Comparison of ENCODE assay signal across 11 cellular contexts in the genomic region with DNA sequence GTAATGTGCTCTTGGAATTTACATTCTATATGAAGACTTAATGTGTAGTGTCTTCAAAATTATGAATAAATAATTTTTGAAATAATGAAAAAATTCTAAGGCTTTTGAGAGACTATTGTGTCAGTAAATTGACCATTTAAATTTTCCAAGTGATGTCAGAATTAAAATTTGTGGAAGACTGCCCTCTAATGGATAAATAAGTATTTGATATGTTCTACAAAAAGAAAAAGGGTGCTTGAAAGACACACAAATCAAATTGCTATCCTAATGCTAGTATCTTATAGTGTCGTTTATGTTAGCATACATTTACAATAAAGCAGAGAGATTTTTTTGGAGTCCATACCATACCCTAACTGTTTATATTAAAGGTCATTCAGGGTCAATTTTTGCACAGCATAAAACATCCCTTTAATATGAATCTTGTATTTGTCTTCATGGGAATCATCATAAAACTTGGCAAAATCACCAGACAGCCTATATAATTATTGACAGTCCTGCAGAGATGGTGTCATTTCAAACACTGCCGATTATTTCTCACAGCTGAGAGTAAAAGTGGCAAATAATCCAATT.
DNase-seq lines count a peak whose midpoint lies in the region; ATAC-seq, FAIRE-seq and TF ChIP-seq lines count a peak whose summit lies in the region.
"Had no signal": no experiment of that assay in that cellular context is flagged by ENCODE, and none has a peak within 500 bp of the region (broad histone marks: within the 10 kb centered on the region; RNA-seq: fewer than 3 reads in every experiment).

No MANE protein-coding gene starts in this region.

- 39 to 44% methylated on average over 2 of the region's 2 CpGs for WGBS in heart right ventricle, 2 donors
- WGBS in SK-N-SH (ENCODE audit: low lambda C conversion rate), result 3% methylated on average over 2 of the region's 2 CpGs

- TF ChIP-seq EP300 in SK-N-SH (IDR thresholded peaks at IDR 0.05; ENCODE audit: borderline replicate concordance in 1 of 2, low read depth in 1 of 2, low read length in 1 of 2), result no peak

- POLR2A ChIA-PET in SK-N-SH (lab: Yijun Ruan, JAX), result no interaction called here

- H3K27me3 ChIP-seq in heart right ventricle (no peaks in the 10 kb centered on the region), SK-N-SH (ENCODE audit: insufficient read depth) (no peaks in the 10 kb centered on the region), upper lobe of right lung (no peaks in the 10 kb centered on the region)
- H3K27me3 ChIP-seq: SJCRH30 had no signal

- H3K27ac ChIP-seq in heart right ventricle, result no peak overlapping the region
- no peak overlapping the region for H3K27ac ChIP-seq in SK-N-SH (ENCODE audit: low read depth in 2 of 2, low read length in 1 of 2)
- no peak overlapping the region for H3K27ac ChIP-seq in upper lobe of right lung
- H3K27ac ChIP-seq: coronary artery, SJCRH30 had no signal

- no peaks in the 10 kb centered on the region for H3K79me2 ChIP-seq in SK-N-SH (ENCODE audit: insufficient read depth)

- no peak for DNase-seq in heart right ventricle
- DNase-seq in left cardiac atrium, result no peak
- DNase-seq in SK-N-SH, result peak; percentile 3
- peak; percentile 5 to 10 for DNase-seq in frontal cortex (ENCODE audit: low spot score in 2 of 2)
- DNase-seq in upper lobe of right lung, result no peak
- no peak for DNase-seq in activated gamma-delta T cell (lab: John Stamatoyannopoulos, UW)
- DNase-seq: GF-D8 had no signal

- H3K9me2 ChIP-seq in SK-N-SH, result no peaks in the 10 kb centered on the region

- H3K4me3 ChIP-seq in heart right ventricle (no peak overlapping the region), SK-N-SH (ENCODE audit: low read depth in 2 of 2, low read length in 1 of 2) (no peak overlapping the region), upper lobe of right lung (no peak overlapping the region)
- H3K4me3 ChIP-seq: coronary artery, SJCRH30 had no signal

- no peak overlapping the region for H3K9ac ChIP-seq in SK-N-SH

- H3K36me3 ChIP-seq in heart right ventricle (no peaks in the 10 kb centered on the region), SK-N-SH (replicated peaks in 1 of 2; ENCODE audit: control insufficient read depth in 1 of 2, insufficient read depth in 2 of 2, low read length in 1 of 2) (peaks cover 0 to 3% of the 10 kb centered on the region in 2 experiments), upper lobe of right lung (no peaks in the 10 kb centered on the region)
- H3K36me3 ChIP-seq: SJCRH30 had no signal

- no peaks in the 10 kb centered on the region for H4K20me1 ChIP-seq in SK-N-SH (ENCODE audit: insufficient read depth)

- H3F3A ChIP-seq in SK-N-SH (replicated peaks; ENCODE audit: insufficient read depth), result no peaks in the 10 kb centered on the region

- H3K4me2 ChIP-seq in SK-N-SH, result no peak overlapping the region

- FAIRE-seq in frontal cortex (lab: Jason Lieb, UNC), result peak; percentile 99

- TF ChIP-seq CTCF in heart right ventricle (IDR thresholded peaks at IDR 0.05) (peak; percentile 14 to 63 (median 46)), SK-N-SH (IDR thresholded peaks at IDR 0.05) (peak; percentile 60), upper lobe of right lung (IDR thresholded peaks at IDR 0.05) (peak; percentile 26)

- peak; percentile 47 for TF ChIP-seq RAD21 in SK-N-SH (IDR thresholded peaks at IDR 0.05; ENCODE audit: low read length)

- H3K4me1 ChIP-seq in heart right ventricle (no peaks in the 10 kb centered on the region), SK-N-SH (ENCODE audit: control insufficient read depth in 1 of 2, insufficient read depth in 2 of 2, low read depth in 1 of 2, low read length in 1 of 2) (no peaks in the 10 kb centered on the region), upper lobe of right lung (no peaks in the 10 kb centered on the region)
- H3K4me1 ChIP-seq: SJCRH30 had no signal

- ATAC-seq in heart right ventricle, result no peak
- no peak for ATAC-seq in left cardiac atrium
- ATAC-seq in upper lobe of right lung, result no peak
- ATAC-seq in HG03469 (IDR thresholded peaks at IDR 0.05; ENCODE audit: unreplicated experiment), result no peak
- no peak for ATAC-seq in GM19324 (IDR thresholded peaks at IDR 0.05; ENCODE audit: low FRiP score, unreplicated experiment)

- no peak overlapping the region for H2AFZ ChIP-seq in SK-N-SH (ENCODE audit: low read depth)

- H3K9me3 ChIP-seq in heart right ventricle, result peaks cover 0 to 25% (median 11%) of the 10 kb centered on the region in 11 donors
- no peaks in the 10 kb centered on the region for H3K9me3 ChIP-seq in SK-N-SH
- H3K9me3 ChIP-seq in upper lobe of right lung, result no peaks in the 10 kb centered on the region
- H3K9me3 ChIP-seq: SJCRH30 had no signal

- CTCF ChIA-PET in SK-N-SH (lab: Yijun Ruan, JAX), result interaction anchor here (0.7 to 1.1 kb wide), 5 partner anchors 9 to 632 kb away, joined by 3 to 4 read pairs (median 3); no protein-coding TSS in a partner anchor

- intact Hi-C loops in heart right ventricle (cut with DNase I), result loop anchor here in 8 of 10 donors (2.0 to 10.0 kb wide), 7 partner anchors 177 to 632 kb away; no protein-coding TSS in a partner anchor
- intact Hi-C loops in left cardiac atrium (cut with DNase I), result loop anchor here in 1 of 2 donors (5.0 kb wide), 1 partner anchor 177 kb away; no protein-coding TSS in a partner anchor
- intact Hi-C loops in upper lobe of right lung (cut with DNase I), result no loop called here

TF ChIP-seq in SK-N-SH, 30 proteins besides CTCF, POLR2A, EP300 and RAD21 (continues in another document):
- TF ChIP-seq RCOR1 (IDR thresholded peaks at IDR 0.05; ENCODE audit: low read length), result no peak
- TF ChIP-seq MXI1 (IDR thresholded peaks at IDR 0.05; ENCODE audit: low read depth, low read length), result no peak
- no peak for TF ChIP-seq NFIC (IDR thresholded peaks at IDR 0.05; ENCODE audit: borderline replicate concordance)
- TF ChIP-seq, protein P1, sequence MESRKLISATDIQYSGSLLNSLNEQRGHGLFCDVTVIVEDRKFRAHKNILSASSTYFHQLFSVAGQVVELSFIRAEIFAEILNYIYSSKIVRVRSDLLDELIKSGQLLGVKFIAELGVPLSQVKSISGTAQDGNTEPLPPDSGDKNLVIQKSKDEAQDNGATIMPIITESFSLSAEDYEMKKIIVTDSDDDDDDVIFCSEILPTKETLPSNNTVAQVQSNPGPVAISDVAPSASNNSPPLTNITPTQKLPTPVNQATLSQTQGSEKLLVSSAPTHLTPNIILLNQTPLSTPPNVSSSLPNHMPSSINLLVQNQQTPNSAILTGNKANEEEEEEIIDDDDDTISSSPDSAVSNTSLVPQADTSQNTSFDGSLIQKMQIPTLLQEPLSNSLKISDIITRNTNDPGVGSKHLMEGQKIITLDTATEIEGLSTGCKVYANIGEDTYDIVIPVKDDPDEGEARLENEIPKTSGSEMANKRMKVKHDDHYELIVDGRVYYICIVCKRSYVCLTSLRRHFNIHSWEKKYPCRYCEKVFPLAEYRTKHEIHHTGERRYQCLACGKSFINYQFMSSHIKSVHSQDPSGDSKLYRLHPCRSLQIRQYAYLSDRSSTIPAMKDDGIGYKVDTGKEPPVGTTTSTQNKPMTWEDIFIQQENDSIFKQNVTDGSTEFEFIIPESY (IDR thresholded peaks at IDR 0.05; ENCODE audit: borderline replicate concordance, low read depth), result no peak
- TF ChIP-seq EZH2phosphoT487 (IDR thresholded peaks at IDR 0.05; ENCODE audit: borderline replicate concordance, low read depth), result no peak
- TF ChIP-seq SIN3A (IDR thresholded peaks at IDR 0.05; ENCODE audit: borderline replicate concordance, low read depth, low read length), result no peak
- TF ChIP-seq GATA2 (CRISPR knock-in tag; IDR thresholded peaks at IDR 0.05), result no peak
- TF ChIP-seq RXRA (IDR thresholded peaks at IDR 0.05; ENCODE audit: borderline replicate concordance, low read depth), result no peak
- TF ChIP-seq PBX3 (IDR thresholded peaks at IDR 0.05), result no peak
- TF ChIP-seq FOXJ3 (CRISPR knock-in tag; IDR thresholded peaks at IDR 0.05), result no peak
- TF ChIP-seq JUND (IDR thresholded peaks at IDR 0.05), result no peak
- no peak for TF ChIP-seq TCF12 (IDR thresholded peaks at IDR 0.05)
- TF ChIP-seq USF1 (IDR thresholded peaks at IDR 0.05; ENCODE audit: borderline replicate concordance, low read depth), result no peak

Comparison
In these comparisons a context has a peak if more than half of its experiments do, and no peak if none do; other contexts are left out.
1. DNase-seq: peak in SK-N-SH (single experiment) and frontal cortex (2 of 2); none in heart right ventricle (0 of 2), left cardiac atrium (single experiment), upper lobe of right lung (single experiment) and activated gamma-delta T cell (single experiment).
2. Peak in every context shown above with its lines, with median percentiles within 50 percentile points of each other: CTCF ChIP-seq.